ENCODE assay signal across 1 cellular context in the genomic region with DNA sequence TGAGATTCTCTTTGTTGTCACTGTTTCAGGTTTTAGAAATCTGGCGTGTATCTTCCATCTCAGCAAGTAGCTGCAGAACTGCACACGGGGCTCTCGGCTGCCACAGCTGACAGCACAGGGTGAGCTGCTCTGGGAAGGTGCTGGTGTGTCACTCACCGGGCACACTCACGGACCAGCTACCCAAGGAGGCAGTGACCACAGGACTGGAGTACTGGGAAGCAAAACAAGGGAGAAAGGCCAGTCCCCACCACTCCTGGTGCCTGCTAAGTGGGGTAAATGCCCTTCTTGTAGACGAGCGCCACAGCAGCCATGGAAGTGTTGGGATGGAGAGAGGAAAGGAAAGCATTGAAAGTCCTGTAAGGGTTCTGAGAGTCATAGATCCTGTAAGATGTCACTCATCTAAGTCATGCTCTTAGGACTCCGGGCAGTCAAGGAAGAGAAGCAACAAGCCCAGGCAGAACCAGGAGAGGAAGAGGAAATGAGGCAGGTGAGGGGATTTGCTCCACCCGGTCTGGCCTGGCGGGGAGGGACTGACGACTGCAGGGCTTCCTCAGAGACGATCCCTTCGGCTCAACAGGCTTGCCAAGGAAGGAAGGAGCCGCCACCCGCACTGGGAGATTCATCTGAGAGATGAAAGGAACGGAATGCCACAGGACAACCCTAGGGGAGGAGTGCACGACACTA.
TF ChIP-seq lines count a peak whose summit lies in the region.

No MANE protein-coding gene starts in this region.

TF ChIP-seq in WTC11, 78 proteins besides CTCF, POLR2A, EP300 and RAD21 (continued from another document):
- TF ChIP-seq, protein P1, sequence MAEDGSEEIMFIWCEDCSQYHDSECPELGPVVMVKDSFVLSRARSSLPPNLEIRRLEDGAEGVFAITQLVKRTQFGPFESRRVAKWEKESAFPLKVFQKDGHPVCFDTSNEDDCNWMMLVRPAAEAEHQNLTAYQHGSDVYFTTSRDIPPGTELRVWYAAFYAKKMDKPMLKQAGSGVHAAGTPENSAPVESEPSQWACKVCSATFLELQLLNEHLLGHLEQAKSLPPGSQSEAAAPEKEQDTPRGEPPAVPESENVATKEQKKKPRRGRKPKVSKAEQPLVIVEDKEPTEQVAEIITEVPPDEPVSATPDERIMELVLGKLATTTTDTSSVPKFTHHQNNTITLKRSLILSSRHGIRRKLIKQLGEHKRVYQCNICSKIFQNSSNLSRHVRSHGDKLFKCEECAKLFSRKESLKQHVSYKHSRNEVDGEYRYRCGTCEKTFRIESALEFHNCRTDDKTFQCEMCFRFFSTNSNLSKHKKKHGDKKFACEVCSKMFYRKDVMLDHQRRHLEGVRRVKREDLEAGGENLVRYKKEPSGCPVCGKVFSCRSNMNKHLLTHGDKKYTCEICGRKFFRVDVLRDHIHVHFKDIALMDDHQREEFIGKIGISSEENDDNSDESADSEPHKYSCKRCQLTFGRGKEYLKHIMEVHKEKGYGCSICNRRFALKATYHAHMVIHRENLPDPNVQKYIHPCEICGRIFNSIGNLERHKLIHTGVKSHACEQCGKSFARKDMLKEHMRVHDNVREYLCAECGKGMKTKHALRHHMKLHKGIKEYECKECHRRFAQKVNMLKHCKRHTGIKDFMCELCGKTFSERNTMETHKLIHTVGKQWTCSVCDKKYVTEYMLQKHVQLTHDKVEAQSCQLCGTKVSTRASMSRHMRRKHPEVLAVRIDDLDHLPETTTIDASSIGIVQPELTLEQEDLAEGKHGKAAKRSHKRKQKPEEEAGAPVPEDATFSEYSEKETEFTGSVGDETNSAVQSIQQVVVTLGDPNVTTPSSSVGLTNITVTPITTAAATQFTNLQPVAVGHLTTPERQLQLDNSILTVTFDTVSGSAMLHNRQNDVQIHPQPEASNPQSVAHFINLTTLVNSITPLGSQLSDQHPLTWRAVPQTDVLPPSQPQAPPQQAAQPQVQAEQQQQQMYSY (CRISPR knock-in tag; IDR thresholded peaks at IDR 0.05) = no peak
- TF ChIP-seq ZNF396 (CRISPR knock-in tag; IDR thresholded peaks at IDR 0.05; ENCODE audit: borderline replicate concordance) (no peak), ZNF416 (CRISPR knock-in tag; IDR thresholded peaks at IDR 0.05) (no peak), TCF7 (CRISPR knock-in tag; IDR thresholded peaks at IDR 0.05; ENCODE audit: low read depth) (no peak), TEAD1 (CRISPR knock-in tag; IDR thresholded peaks at IDR 0.05) (no peak), NR3C1 (CRISPR knock-in tag; conservative IDR thresholded peaks at IDR 0.05; ENCODE audit: low read depth) (no peak), SP1 (CRISPR knock-in tag; conservative IDR thresholded peaks at IDR 0.05) (no peak), MYBL2 (CRISPR knock-in tag; IDR thresholded peaks at IDR 0.05) (no peak), CREM (CRISPR knock-in tag; IDR thresholded peaks at IDR 0.05) (no peak), TEAD4 (CRISPR knock-in tag; IDR thresholded peaks at IDR 0.05) (no peak), NR2C2 (CRISPR knock-in tag; IDR thresholded peaks at IDR 0.05) (no peak), SMAD3 (CRISPR knock-in tag; IDR thresholded peaks at IDR 0.05; ENCODE audit: borderline replicate concordance) (no peak)
- TF ChIP-seq, protein P2, sequence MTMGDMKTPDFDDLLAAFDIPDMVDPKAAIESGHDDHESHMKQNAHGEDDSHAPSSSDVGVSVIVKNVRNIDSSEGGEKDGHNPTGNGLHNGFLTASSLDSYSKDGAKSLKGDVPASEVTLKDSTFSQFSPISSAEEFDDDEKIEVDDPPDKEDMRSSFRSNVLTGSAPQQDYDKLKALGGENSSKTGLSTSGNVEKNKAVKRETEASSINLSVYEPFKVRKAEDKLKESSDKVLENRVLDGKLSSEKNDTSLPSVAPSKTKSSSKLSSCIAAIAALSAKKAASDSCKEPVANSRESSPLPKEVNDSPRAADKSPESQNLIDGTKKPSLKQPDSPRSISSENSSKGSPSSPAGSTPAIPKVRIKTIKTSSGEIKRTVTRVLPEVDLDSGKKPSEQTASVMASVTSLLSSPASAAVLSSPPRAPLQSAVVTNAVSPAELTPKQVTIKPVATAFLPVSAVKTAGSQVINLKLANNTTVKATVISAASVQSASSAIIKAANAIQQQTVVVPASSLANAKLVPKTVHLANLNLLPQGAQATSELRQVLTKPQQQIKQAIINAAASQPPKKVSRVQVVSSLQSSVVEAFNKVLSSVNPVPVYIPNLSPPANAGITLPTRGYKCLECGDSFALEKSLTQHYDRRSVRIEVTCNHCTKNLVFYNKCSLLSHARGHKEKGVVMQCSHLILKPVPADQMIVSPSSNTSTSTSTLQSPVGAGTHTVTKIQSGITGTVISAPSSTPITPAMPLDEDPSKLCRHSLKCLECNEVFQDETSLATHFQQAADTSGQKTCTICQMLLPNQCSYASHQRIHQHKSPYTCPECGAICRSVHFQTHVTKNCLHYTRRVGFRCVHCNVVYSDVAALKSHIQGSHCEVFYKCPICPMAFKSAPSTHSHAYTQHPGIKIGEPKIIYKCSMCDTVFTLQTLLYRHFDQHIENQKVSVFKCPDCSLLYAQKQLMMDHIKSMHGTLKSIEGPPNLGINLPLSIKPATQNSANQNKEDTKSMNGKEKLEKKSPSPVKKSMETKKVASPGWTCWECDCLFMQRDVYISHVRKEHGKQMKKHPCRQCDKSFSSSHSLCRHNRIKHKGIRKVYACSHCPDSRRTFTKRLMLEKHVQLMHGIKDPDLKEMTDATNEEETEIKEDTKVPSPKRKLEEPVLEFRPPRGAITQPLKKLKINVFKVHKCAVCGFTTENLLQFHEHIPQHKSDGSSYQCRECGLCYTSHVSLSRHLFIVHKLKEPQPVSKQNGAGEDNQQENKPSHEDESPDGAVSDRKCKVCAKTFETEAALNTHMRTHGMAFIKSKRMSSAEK (CRISPR knock-in tag; IDR thresholded peaks at IDR 0.05; ENCODE audit: borderline replicate concordance) = no peak
- TF ChIP-seq, protein P3, sequence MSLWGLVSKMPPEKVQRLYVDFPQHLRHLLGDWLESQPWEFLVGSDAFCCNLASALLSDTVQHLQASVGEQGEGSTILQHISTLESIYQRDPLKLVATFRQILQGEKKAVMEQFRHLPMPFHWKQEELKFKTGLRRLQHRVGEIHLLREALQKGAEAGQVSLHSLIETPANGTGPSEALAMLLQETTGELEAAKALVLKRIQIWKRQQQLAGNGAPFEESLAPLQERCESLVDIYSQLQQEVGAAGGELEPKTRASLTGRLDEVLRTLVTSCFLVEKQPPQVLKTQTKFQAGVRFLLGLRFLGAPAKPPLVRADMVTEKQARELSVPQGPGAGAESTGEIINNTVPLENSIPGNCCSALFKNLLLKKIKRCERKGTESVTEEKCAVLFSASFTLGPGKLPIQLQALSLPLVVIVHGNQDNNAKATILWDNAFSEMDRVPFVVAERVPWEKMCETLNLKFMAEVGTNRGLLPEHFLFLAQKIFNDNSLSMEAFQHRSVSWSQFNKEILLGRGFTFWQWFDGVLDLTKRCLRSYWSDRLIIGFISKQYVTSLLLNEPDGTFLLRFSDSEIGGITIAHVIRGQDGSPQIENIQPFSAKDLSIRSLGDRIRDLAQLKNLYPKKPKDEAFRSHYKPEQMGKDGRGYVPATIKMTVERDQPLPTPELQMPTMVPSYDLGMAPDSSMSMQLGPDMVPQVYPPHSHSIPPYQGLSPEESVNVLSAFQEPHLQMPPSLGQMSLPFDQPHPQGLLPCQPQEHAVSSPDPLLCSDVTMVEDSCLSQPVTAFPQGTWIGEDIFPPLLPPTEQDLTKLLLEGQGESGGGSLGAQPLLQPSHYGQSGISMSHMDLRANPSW (CRISPR knock-in tag; conservative IDR thresholded peaks at IDR 0.05; ENCODE audit: low read depth) = no peak
- TF ChIP-seq, protein P4, sequence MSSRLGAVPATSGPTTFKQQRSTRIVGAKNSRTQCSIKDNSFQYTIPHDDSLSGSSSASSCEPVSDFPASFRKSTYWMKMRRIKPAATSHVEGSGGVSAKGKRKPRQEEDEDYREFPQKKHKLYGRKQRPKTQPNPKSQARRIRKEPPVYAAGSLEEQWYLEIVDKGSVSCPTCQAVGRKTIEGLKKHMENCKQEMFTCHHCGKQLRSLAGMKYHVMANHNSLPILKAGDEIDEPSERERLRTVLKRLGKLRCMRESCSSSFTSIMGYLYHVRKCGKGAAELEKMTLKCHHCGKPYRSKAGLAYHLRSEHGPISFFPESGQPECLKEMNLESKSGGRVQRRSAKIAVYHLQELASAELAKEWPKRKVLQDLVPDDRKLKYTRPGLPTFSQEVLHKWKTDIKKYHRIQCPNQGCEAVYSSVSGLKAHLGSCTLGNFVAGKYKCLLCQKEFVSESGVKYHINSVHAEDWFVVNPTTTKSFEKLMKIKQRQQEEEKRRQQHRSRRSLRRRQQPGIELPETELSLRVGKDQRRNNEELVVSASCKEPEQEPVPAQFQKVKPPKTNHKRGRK (CRISPR knock-in tag; IDR thresholded peaks at IDR 0.05; ENCODE audit: borderline replicate concordance) = no peak
- TF ChIP-seq, protein P5, sequence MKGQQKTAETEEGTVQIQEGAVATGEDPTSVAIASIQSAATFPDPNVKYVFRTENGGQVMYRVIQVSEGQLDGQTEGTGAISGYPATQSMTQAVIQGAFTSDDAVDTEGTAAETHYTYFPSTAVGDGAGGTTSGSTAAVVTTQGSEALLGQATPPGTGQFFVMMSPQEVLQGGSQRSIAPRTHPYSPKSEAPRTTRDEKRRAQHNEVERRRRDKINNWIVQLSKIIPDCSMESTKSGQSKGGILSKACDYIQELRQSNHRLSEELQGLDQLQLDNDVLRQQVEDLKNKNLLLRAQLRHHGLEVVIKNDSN (CRISPR knock-in tag; IDR thresholded peaks at IDR 0.05) = no peak
TF ChIP-seq in WTC11: peak in this region for 0.
